ENCODE assay signal across 8 cellular contexts in the genomic region with DNA sequence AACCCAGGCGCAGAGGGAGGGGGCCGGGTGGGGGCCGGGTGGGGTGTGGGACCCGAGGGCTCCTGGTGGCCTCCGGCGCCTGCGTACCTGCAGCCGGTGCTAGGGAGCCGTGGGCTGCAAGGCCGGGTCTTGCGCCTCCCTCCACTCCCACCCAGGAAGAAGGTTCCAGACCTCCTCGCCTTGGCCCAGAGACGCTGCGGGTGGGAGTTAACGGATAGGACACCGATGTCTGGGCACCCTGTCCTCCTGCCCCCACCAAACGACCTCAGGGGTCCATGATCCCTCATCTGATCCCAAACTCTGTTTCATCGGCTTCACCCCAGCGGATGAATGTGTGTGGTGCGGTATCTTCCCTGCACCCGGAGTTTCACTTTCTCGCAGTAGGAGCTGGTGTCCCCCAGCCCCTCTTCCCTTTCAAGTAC. TPM values are rescaled to one million over a fixed set of nuclear protein-coding genes. Genes with fewer than 3 reads are reported as not detected.
DNase-seq lines count a peak whose midpoint lies in the region; ATAC-seq and TF ChIP-seq lines count a peak whose summit lies in the region.

No MANE protein-coding gene starts in this region.

- peak overlapping the region; percentile 79 to 83 for H3K4me3 Mint-ChIP-seq in effector memory CD8-positive, alpha-beta T cell
- H3K4me3 Mint-ChIP-seq in natural killer cell treated with Interleukin-12 subunit alpha and Interleukin-12 subunit beta and Interleukin-15 and Interleukin-18, amount 100 ng/mL, for 72 hours = peak overlapping the region; percentile 92

- H3K4me1 Mint-ChIP-seq in effector memory CD8-positive, alpha-beta T cell (ENCODE audit: low read depth in 2 of 2) = peaks cover 27 to 30% of the 10 kb centered on the region in 2 donors
- peaks cover 37 to 49% of the 10 kb centered on the region in 2 donors for H3K4me1 Mint-ChIP-seq in natural killer cell treated with Interleukin-12 subunit alpha and Interleukin-12 subunit beta and Interleukin-15 and Interleukin-18, amount 100 ng/mL, for 72 hours (ENCODE audit: low read depth in 2 of 2)

- H3K4me3 ChIP-seq in GM08714 (ENCODE audit: low read length) = peak overlapping the region; percentile 56; the same call in 1 of the 2 replicates
- peak overlapping the region; percentile 47 for H3K4me3 ChIP-seq in NB4 (ENCODE audit: low read depth, low read length)

- H3K27ac Mint-ChIP-seq in effector memory CD8-positive, alpha-beta T cell = peak overlapping the region in 1 of 2 donors; percentile 44
- H3K27ac Mint-ChIP-seq in natural killer cell treated with Interleukin-12 subunit alpha and Interleukin-12 subunit beta and Interleukin-15 and Interleukin-18, amount 100 ng/mL, for 72 hours = no peak overlapping the region

- peaks cover 7% of the 10 kb centered on the region for H3K36me3 Mint-ChIP-seq in effector memory CD8-positive, alpha-beta T cell (ENCODE audit: insufficient read depth)
- no peaks in the 10 kb centered on the region for H3K36me3 Mint-ChIP-seq in natural killer cell treated with Interleukin-12 subunit alpha and Interleukin-12 subunit beta and Interleukin-15 and Interleukin-18, amount 100 ng/mL, for 72 hours

- H3K9me3 Mint-ChIP-seq in effector memory CD8-positive, alpha-beta T cell = no peaks in the 10 kb centered on the region
- H3K9me3 Mint-ChIP-seq in natural killer cell treated with Interleukin-12 subunit alpha and Interleukin-12 subunit beta and Interleukin-15 and Interleukin-18, amount 100 ng/mL, for 72 hours = no peaks in the 10 kb centered on the region

- H3K27me3 Mint-ChIP-seq in effector memory CD8-positive, alpha-beta T cell = peaks cover 76 to 86% of the 10 kb centered on the region in 2 donors
- H3K27me3 Mint-ChIP-seq in natural killer cell treated with Interleukin-12 subunit alpha and Interleukin-12 subunit beta and Interleukin-15 and Interleukin-18, amount 100 ng/mL, for 72 hours = peaks cover 51 to 87% of the 10 kb centered on the region in 2 donors

- DNase-seq in NB4 (ENCODE audit: low read depth) (peak; percentile 51), Ammon's horn (ENCODE audit: low spot score) (no peak), kidney glomerular epithelial cell (lab: John Stamatoyannopoulos, UW) (no peak)
- DNase-seq in effector memory CD8-positive, alpha-beta T cell = no peak
- no peak for DNase-seq in natural killer cell treated with Interleukin-12 subunit alpha and Interleukin-12 subunit beta and Interleukin-15 and Interleukin-18, amount 100 ng/mL, for 72 hours (ENCODE audit: low spot score)
- DNase-seq in effector CD8-positive, alpha-beta T cell (lab: John Stamatoyannopoulos, UW) = no peak

- peak; percentile 20 for ATAC-seq in effector memory CD8-positive, alpha-beta T cell (replicated peaks)
- peak in 1 of 2 donors; percentile 8 for ATAC-seq in natural killer cell treated with Interleukin-12 subunit alpha and Interleukin-12 subunit beta and Interleukin-15 and Interleukin-18, amount 100 ng/mL, for 72 hours
- ATAC-seq in HG03108 (IDR thresholded peaks at IDR 0.05; ENCODE audit: unreplicated experiment) = no peak

- TF ChIP-seq POLR2A in NB4 (IDR thresholded peaks at IDR 0.05; ENCODE audit: extremely low read depth, insufficient read length) = no peak

- TF ChIP-seq CTCF in NB4 (IDR thresholded peaks at IDR 0.05; ENCODE audit: low read depth, low read length) = no peak

RNA-seq across cellular contexts. Expression of a gene that starts 0.9 kb away (rescaled TPM):
- under 1 TPM in 1 of 2 donors, not detected in 1; 0.24 TPM for total RNA-seq in natural killer cell treated with Interleukin-12 subunit alpha and Interleukin-12 subunit beta and Interleukin-15 and Interleukin-18, amount 100 ng/mL, for 72 hours
